Comparison of ENCODE assay signal across 29 cellular contexts in the genomic region with DNA sequence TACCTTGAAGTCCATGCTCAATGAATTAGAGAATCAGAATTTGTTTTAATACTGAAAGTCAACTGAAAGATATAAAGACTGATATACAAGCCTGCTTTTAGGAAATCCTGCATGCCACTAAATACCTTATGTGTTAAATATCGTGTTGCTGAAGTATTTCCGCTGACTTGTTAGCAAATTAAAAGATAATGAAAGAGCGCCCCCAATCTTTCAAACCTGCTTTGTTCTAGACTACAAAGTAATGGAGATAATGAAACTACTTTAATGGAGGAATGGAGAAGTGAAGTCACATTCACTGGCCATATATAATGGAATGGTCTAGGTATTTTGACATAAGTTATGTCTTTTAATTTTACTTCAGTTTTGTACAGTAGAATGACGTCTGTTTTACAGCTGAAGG.
DNase-seq lines count a peak whose midpoint lies in the region; ATAC-seq, FAIRE-seq and TF ChIP-seq lines count a peak whose summit lies in the region.
"Had no signal": no experiment of that assay in that cellular context is flagged by ENCODE, and none has a peak within 500 bp of the region (broad histone marks: within the 10 kb centered on the region; RNA-seq: fewer than 3 reads in every experiment).

No MANE protein-coding gene starts in this region.

- H3K4me1 Mint-ChIP-seq in natural killer cell = no peaks in the 10 kb centered on the region
- H3K4me1 Mint-ChIP-seq: T-cell had no signal

- intact Hi-C loops in OCI-LY7 (cut with micrococcal nuclease; ENCODE audit: unreplicated experiment) = loop anchor here (5.0 kb wide), 1 partner anchor 96 kb away; a partner anchor contains a TSS
- intact Hi-C loops in natural killer cell (cut with micrococcal nuclease) = no loop called here

- BruUV-seq in OCI-LY7 (replicated peaks; lab: Mats Ljungman, UMichigan) = no TSS peak

- no peaks in the 10 kb centered on the region for H3K9me3 ChIP-seq in OCI-LY7 (ENCODE audit: low read length)
- H3K9me3 ChIP-seq: BLaER1 treated with 17β-estradiol and CSF1 and Interleukin-3, amounts not matched to agents 10 nM and 100 nM; ovary had no signal

- ATAC-seq in stimulated activated naive CD8-positive, alpha-beta T cell treated with anti-CD3 and anti-CD28 coated beads, Interleukin-15, Interleukin-2, amounts not matched to agents 100 U/mL and 50 U/mL, for 24 hours = no peak
- ATAC-seq in HG03457 (IDR thresholded peaks at IDR 0.05; ENCODE audit: unreplicated experiment) = no peak
- ATAC-seq in natural killer cell = no peak
- ATAC-seq: activated CD8-positive, alpha-beta T cell treated with anti-CD3 and anti-CD28 coated beads for 36 hours; left ventricle myocardium superior; T-cell had no signal

- H3K79me2 ChIP-seq in OCI-LY7 (ENCODE audit: insufficient read depth, low read depth, low read length) = no peaks in the 10 kb centered on the region

- no peaks in the 10 kb centered on the region for H3K9me2 ChIP-seq in OCI-LY7 (ENCODE audit: insufficient read depth, low read length)

- peaks cover 2 to 6% of the 10 kb centered on the region in 2 donors for H3K9me3 Mint-ChIP-seq in natural killer cell
- H3K9me3 Mint-ChIP-seq: nephron had no signal

- no peaks in the 10 kb centered on the region for H3K36me3 Mint-ChIP-seq in natural killer cell
- H3K36me3 Mint-ChIP-seq: T-cell had no signal

- H3K4me3 Mint-ChIP-seq in natural killer cell = no peak overlapping the region
- H3K4me3 Mint-ChIP-seq: activated CD8-positive, alpha-beta T cell treated with anti-CD3 and anti-CD28 coated beads for 36 hours; nephron; T-cell had no signal

- CTCF ChIA-PET in OCI-LY7 (lab: Charles Lee; ENCODE audit: unreplicated experiment) = no interaction called here

- no peak overlapping the region for H2AFZ ChIP-seq in OCI-LY7 (ENCODE audit: low read length)
- H2AFZ ChIP-seq: PC-9 had no signal

- peaks cover 46% of the 10 kb centered on the region for H3K4me1 ChIP-seq in OCI-LY7 (ENCODE audit: insufficient read depth, low read length, poor library complexity, severe bottlenecking)

- no peaks in the 10 kb centered on the region for H4K20me1 ChIP-seq in OCI-LY7 (ENCODE audit: insufficient read depth, low read length)
- H4K20me1 ChIP-seq: BLaER1 treated with 17β-estradiol and CSF1 and Interleukin-3, amounts not matched to agents 10 nM and 100 nM had no signal

- POLR2A ChIA-PET in OCI-LY7 (lab: Charles Lee) = no interaction called here

- no peak for TF ChIP-seq CTCF in D721Med (IDR thresholded peaks at IDR 0.05; ENCODE audit: insufficient read depth, missing control alignments)
- TF ChIP-seq CTCF in OCI-LY7 (conservative IDR thresholded peaks at IDR 0.05; ENCODE audit: low read length) = peak; percentile 49; the same call in 1 of the 2 replicates
- TF ChIP-seq CTCF in epithelial cell of esophagus (IDR thresholded peaks at IDR 0.05; ENCODE audit: insufficient read depth, low read depth, low read length, missing control alignments) = no peak
- no peak for TF ChIP-seq CTCF in natural killer cell (IDR thresholded peaks at IDR 0.05)

- H3K4me2 ChIP-seq in OCI-LY7 (ENCODE audit: low read length) = 0 out of 2 replicates have a peak overlapping the region, but pooled peaks have one; percentile 12
- H3K4me2 ChIP-seq: BLaER1 treated with 17β-estradiol and CSF1 and Interleukin-3, amounts not matched to agents 10 nM and 100 nM; PC-9 had no signal

- H3K36me3 ChIP-seq in OCI-LY7 (ENCODE audit: insufficient read depth, low read length) = peaks cover 16% of the 10 kb centered on the region; the same call in 1 of the 2 replicates
- H3K36me3 ChIP-seq: BLaER1 treated with 17β-estradiol and CSF1 and Interleukin-3, amounts not matched to agents 10 nM and 100 nM; ovary had no signal

- H3K4me3 ChIP-seq in Jurkat, Clone E6-1 (ENCODE audit: low read length) = no peak overlapping the region
- no peak overlapping the region for H3K4me3 ChIP-seq in OCI-LY7 (ENCODE audit: low read depth, low read length, poor library complexity, severe bottlenecking)
- no peak overlapping the region for H3K4me3 ChIP-seq in epithelial cell of esophagus (ENCODE audit: low read length)
- H3K4me3 ChIP-seq: BLaER1 treated with 17β-estradiol and CSF1 and Interleukin-3, amounts not matched to agents 10 nM and 100 nM; ovary; PC-9 had no signal

- H3K27me3 Mint-ChIP-seq in natural killer cell (ENCODE audit: low read depth in 2 of 2) = no peaks in the 10 kb centered on the region
- H3K27me3 Mint-ChIP-seq: activated CD8-positive, alpha-beta T cell treated with anti-CD3 and anti-CD28 coated beads for 36 hours; T-cell had no signal

- no peak for DNase-seq in D721Med (ENCODE audit: insufficient read length, low spot score)
- peak; percentile 16 for DNase-seq in Jurkat, Clone E6-1 (ENCODE audit: low read depth, low spot score)
- DNase-seq in OCI-LY7 (ENCODE audit: low spot score) = no peak
- DNase-seq in epithelial cell of esophagus (ENCODE audit: low read depth) = peak; percentile 21
- no peak for DNase-seq in stimulated activated naive CD8-positive, alpha-beta T cell treated with anti-CD3 and anti-CD28 coated beads, Interleukin-15, Interleukin-2, amounts not matched to agents 100 U/mL and 50 U/mL, for 24 hours
- no peak for DNase-seq in NCI-H187 (lab: John Stamatoyannopoulos, UW)
- DNase-seq in natural killer cell = no peak
- DNase-seq: ACHN; activated CD4-positive, CD25-positive, alpha-beta regulatory T cell treated with anti-CD3 and anti-CD28 coated beads, Interleukin-2, amount 50 U/mL, for 72 hours; activated CD8-positive, alpha-beta T cell treated with anti-CD3 and anti-CD28 coated beads for 36 hours; activated effector memory CD4-positive, alpha-beta T cell treated with anti-CD3 and anti-CD28 coated beads, Interleukin-2, amount 50 U/mL, for 16 hours; activated T-cell treated with anti-CD3 and anti-CD28 coated beads for 4 hours; cerebellar nuclear complex; foreskin melanocyte; left ventricle myocardium superior; NCI-H1092; NCI-H187 treated with DMSO at 0.1 percent for 48 hours; NCI-H82; ovary; PC-9; retina; SHP77 treated with DMSO at 0.1 percent for 48 hours; stimulated activated CD4-positive, alpha-beta T cell treated with anti-CD3 and anti-CD28 coated beads, Interleukin-4, amount 100 ng/mL, for 24 hours; stimulated activated naive CD4-positive, alpha-beta T cell; T-cell had no signal

- peak; percentile 87 for FAIRE-seq in D721Med (lab: Jason Lieb, UNC)
- FAIRE-seq: GM19239 had no signal

- no peak overlapping the region for H3K27ac ChIP-seq in OCI-LY7 (ENCODE audit: low read depth, low read length, poor library complexity, severe bottlenecking)
- H3K27ac ChIP-seq: BLaER1 treated with 17β-estradiol and CSF1 and Interleukin-3, amounts not matched to agents 10 nM and 100 nM; ovary; PC-9 had no signal

- H3K27ac Mint-ChIP-seq in natural killer cell = no peak overlapping the region
- H3K27ac Mint-ChIP-seq: activated CD8-positive, alpha-beta T cell treated with anti-CD3 and anti-CD28 coated beads for 36 hours; T-cell had no signal

Comparison
In these comparisons a context has a peak if more than half of its experiments do, and no peak if none do; other contexts are left out.
1. DNase-seq: peak in Jurkat, Clone E6-1 (single experiment) and epithelial cell of esophagus (single experiment); none in D721Med (single experiment), OCI-LY7 (single experiment), stimulated activated naive CD8-positive, alpha-beta T cell treated with anti-CD3 and anti-CD28 coated beads, Interleukin-15, Interleukin-2, amounts not matched to agents 100 U/mL and 50 U/mL, for 24 hours (single experiment), NCI-H187 (0 of 2) and natural killer cell (single experiment).